Comparison of ENCODE assay signal across 24 cellular contexts in the genomic region with DNA sequence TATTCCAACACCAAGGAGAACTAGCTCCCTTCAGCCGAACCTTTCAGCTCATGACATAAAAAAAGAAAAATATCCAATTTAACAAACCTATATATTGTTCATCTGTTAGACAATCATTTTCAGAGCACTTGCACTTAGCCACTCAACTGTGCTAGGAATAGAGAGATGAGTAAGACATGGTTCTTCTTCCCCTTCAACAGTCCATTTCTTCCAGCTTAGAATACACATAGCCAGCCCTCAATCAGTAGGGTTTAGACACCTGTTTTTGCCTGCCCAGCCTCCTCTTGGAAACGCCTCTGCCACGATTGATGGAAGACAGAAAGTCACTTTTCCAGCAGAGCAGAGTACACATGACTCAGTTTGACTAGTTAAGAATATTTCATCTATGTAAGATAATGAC. TPM values are rescaled to one million over a fixed set of nuclear protein-coding genes. Genes with fewer than 3 reads are reported as not detected.
A peak's percentile ranks its signal among the peaks of the same experiment; 100 is the strongest.
DNase-seq lines count a peak whose midpoint lies in the region; ATAC-seq and TF ChIP-seq lines count a peak whose summit lies in the region.
"Had no signal": no experiment of that assay in that cellular context is flagged by ENCODE, and none has a peak within 500 bp of the region (broad histone marks: within the 10 kb centered on the region; RNA-seq: fewer than 3 reads in every experiment).

No MANE protein-coding gene starts in this region.

- H3K4me2 ChIP-seq in OCI-LY3 (ENCODE audit: low read length), result peak overlapping the region; percentile 68
- H3K4me2 ChIP-seq: neural progenitor cell had no signal

- H3K27me3 ChIP-seq in OCI-LY3 (ENCODE audit: low read depth, low read length), result no peaks in the 10 kb centered on the region
- H3K27me3 ChIP-seq: dorsolateral prefrontal cortex, neural progenitor cell had no signal

- no peaks in the 10 kb centered on the region for H3K27me3 Mint-ChIP-seq in natural killer cell (ENCODE audit: low read depth in 2 of 2)
- no peaks in the 10 kb centered on the region for H3K27me3 Mint-ChIP-seq in natural killer cell treated with Interleukin-12 subunit alpha and Interleukin-12 subunit beta and Interleukin-15 and Interleukin-18, amount 100 ng/mL, for 72 hours

- H3K79me2 ChIP-seq in OCI-LY3 (ENCODE audit: low read length), result peaks cover 100% of the 10 kb centered on the region

- H3K4me3 Mint-ChIP-seq in natural killer cell, result no peak overlapping the region
- no peak overlapping the region for H3K4me3 Mint-ChIP-seq in natural killer cell treated with Interleukin-12 subunit alpha and Interleukin-12 subunit beta and Interleukin-15 and Interleukin-18, amount 100 ng/mL, for 72 hours
- H3K4me3 Mint-ChIP-seq: neural progenitor cell had no signal

- H3K9me3 ChIP-seq in OCI-LY3 (ENCODE audit: insufficient read depth, low read length), result no peaks in the 10 kb centered on the region
- no peaks in the 10 kb centered on the region for H3K9me3 ChIP-seq in mucosa of descending colon
- H3K9me3 ChIP-seq: prostate gland, thoracic aorta had no signal

- peaks cover 74 to 76% of the 10 kb centered on the region in 2 donors for H3K4me1 Mint-ChIP-seq in natural killer cell
- peaks cover 53% of the 10 kb centered on the region in 2 donors for H3K4me1 Mint-ChIP-seq in natural killer cell treated with Interleukin-12 subunit alpha and Interleukin-12 subunit beta and Interleukin-15 and Interleukin-18, amount 100 ng/mL, for 72 hours (ENCODE audit: low read depth in 2 of 2)

- no peak overlapping the region for H3K9ac ChIP-seq in OCI-LY3 (ENCODE audit: low read length)
- H3K9ac ChIP-seq: neural progenitor cell had no signal

- no peaks in the 10 kb centered on the region for H3K9me3 Mint-ChIP-seq in natural killer cell
- H3K9me3 Mint-ChIP-seq in natural killer cell treated with Interleukin-12 subunit alpha and Interleukin-12 subunit beta and Interleukin-15 and Interleukin-18, amount 100 ng/mL, for 72 hours, result no peaks in the 10 kb centered on the region
- H3K9me3 Mint-ChIP-seq: activated T-helper 2 cell treated with anti-CD3 and anti-CD28 coated beads, Interferon-gamma antibody, Interleukin-2, Interleukin-4, amounts not matched to agents 10 μg/mL and 5 μg/mL and 100 μg/mL, durations not matched to agents 14 hours and 24 hours and 36 hours; neural progenitor cell had no signal

- H3K36me3 ChIP-seq in OCI-LY3 (replicated peaks; ENCODE audit: low read depth, low read length), result peaks cover 53% of the 10 kb centered on the region
- no peaks in the 10 kb centered on the region for H3K36me3 ChIP-seq in mucosa of descending colon (ENCODE audit: low read depth)
- H3K36me3 ChIP-seq: prostate gland, thoracic aorta had no signal

- ATAC-seq in natural killer cell (no peak), mucosa of descending colon (no peak), HG02981 (IDR thresholded peaks at IDR 0.05; ENCODE audit: unreplicated experiment) (no peak)
- no peak for ATAC-seq in natural killer cell treated with Interleukin-12 subunit alpha and Interleukin-12 subunit beta and Interleukin-15 and Interleukin-18, amount 100 ng/mL, for 72 hours
- ATAC-seq: left lobe of liver, Right ventricle myocardium inferior had no signal

- intact Hi-C loops in natural killer cell (cut with micrococcal nuclease), result no loop called here
- intact Hi-C loops in mucosa of descending colon (cut with DNase I, micrococcal nuclease), result no loop called here

- H4K20me1 ChIP-seq in OCI-LY3 (ENCODE audit: insufficient read depth, low read length), result peaks cover 85% of the 10 kb centered on the region

- H2AFZ ChIP-seq in OCI-LY3 (ENCODE audit: low read depth, low read length), result no peak overlapping the region
- H2AFZ ChIP-seq: neural progenitor cell had no signal

- H3K4me3 ChIP-seq in OCI-LY3 (ENCODE audit: low read length), result peak overlapping the region; percentile 18; the same call in 1 of the 2 replicates
- no peak overlapping the region for H3K4me3 ChIP-seq in mucosa of descending colon
- H3K4me3 ChIP-seq: dorsolateral prefrontal cortex, neural progenitor cell, prostate gland, thoracic aorta had no signal

- H3K4me1 ChIP-seq in OCI-LY3 (ENCODE audit: low read length) (peaks cover 56% of the 10 kb centered on the region), mucosa of descending colon (ENCODE audit: low read depth) (peaks cover 8% of the 10 kb centered on the region)
- H3K4me1 ChIP-seq: neural progenitor cell, prostate gland had no signal

- H3K27ac Mint-ChIP-seq in natural killer cell, result peak overlapping the region; percentile 70
- peak overlapping the region in 1 of 2 donors; percentile 10 for H3K27ac Mint-ChIP-seq in natural killer cell treated with Interleukin-12 subunit alpha and Interleukin-12 subunit beta and Interleukin-15 and Interleukin-18, amount 100 ng/mL, for 72 hours
- H3K27ac Mint-ChIP-seq: activated T-helper 2 cell treated with anti-CD3 and anti-CD28 coated beads, Interferon-gamma antibody, Interleukin-2, Interleukin-4, amounts not matched to agents 10 μg/mL and 5 μg/mL and 100 μg/mL, durations not matched to agents 14 hours and 24 hours and 36 hours; neural progenitor cell had no signal

- no peaks in the 10 kb centered on the region for H3K36me3 Mint-ChIP-seq in natural killer cell
- no peaks in the 10 kb centered on the region for H3K36me3 Mint-ChIP-seq in natural killer cell treated with Interleukin-12 subunit alpha and Interleukin-12 subunit beta and Interleukin-15 and Interleukin-18, amount 100 ng/mL, for 72 hours

- TF ChIP-seq CTCF in natural killer cell (IDR thresholded peaks at IDR 0.05) (no peak), OCI-LY3 (IDR thresholded peaks at IDR 0.05; ENCODE audit: low read depth, low read length) (no peak), mucosa of descending colon (IDR thresholded peaks at IDR 0.05) (no peak)

- DNase-seq in natural killer cell (no peak), myocyte (ENCODE audit: low read depth) (peak; percentile 74), mucosa of descending colon (no peak)
- no peak for DNase-seq in natural killer cell treated with Interleukin-12 subunit alpha and Interleukin-12 subunit beta and Interleukin-15 and Interleukin-18, amount 100 ng/mL, for 72 hours (ENCODE audit: low spot score)
- DNase-seq in stimulated activated CD8-positive, alpha-beta memory T cell treated with anti-CD3 and anti-CD28 coated beads, Interleukin-4, amount 100 ng/mL, for 48 hours, result no peak
- DNase-seq: activated CD4-positive, CD25-positive, alpha-beta regulatory T cell treated with anti-CD3 and anti-CD28 coated beads, Interleukin-2, amount 50 U/mL, for 72 hours; anterior cingulate cortex; caudate nucleus; dorsolateral prefrontal cortex; foreskin fibroblast; Kasumi-1; NCI-H2029; NCI-H2227 treated with DMSO at 0.1 percent for 48 hours; NCI-H748 treated with DMSO at 0.1 percent for 48 hours; OCI-M1 had no signal

- peak overlapping the region; percentile 80 for H3K27ac ChIP-seq in OCI-LY3 (ENCODE audit: low read length)
- H3K27ac ChIP-seq: dorsolateral prefrontal cortex, epithelial cell of prostate, neural progenitor cell, prostate gland, thoracic aorta had no signal

RNA-seq across cellular contexts. Expression of a gene that starts 21.8 kb away (rescaled TPM):
- 10 to 100 TPM; 56.8 to 75.8 (median 66.8) TPM for total RNA-seq in natural killer cell
- 10 to 100 TPM; 55.0 to 81.8 TPM for total RNA-seq in natural killer cell treated with Interleukin-12 subunit alpha and Interleukin-12 subunit beta and Interleukin-15 and Interleukin-18, amount 100 ng/mL, for 72 hours
- total RNA-seq in myocyte, result 17.5 and 22.5 TPM in 2 replicates
- polyA plus RNA-seq in myocyte (2012), result 26.9 TPM
- 10 to 100 TPM; 51.3 to 68.6 (median 61.4) TPM for total RNA-seq in mucosa of descending colon

RNA-seq across cellular contexts. Expression of a gene that starts 48.9 kb away (rescaled TPM):
- 10 to 100 TPM; 21.2 to 26.1 (median 25.6) TPM for total RNA-seq in natural killer cell
- total RNA-seq in natural killer cell treated with Interleukin-12 subunit alpha and Interleukin-12 subunit beta and Interleukin-15 and Interleukin-18, amount 100 ng/mL, for 72 hours, result 10 to 100 TPM; 42.0 to 49.5 TPM
- 64.1 and 80.0 TPM in 2 replicates for total RNA-seq in myocyte
- polyA plus RNA-seq in myocyte (2012), result 40.0 TPM
- 10 to 100 TPM; 30.9 to 39.5 (median 32.9) TPM for total RNA-seq in mucosa of descending colon

RNA-seq across cellular contexts. Expression of a gene that starts 49.2 kb away (rescaled TPM):
- 1 to 10 TPM; 2.2 to 2.5 (median 2.3) TPM for total RNA-seq in natural killer cell
- 1 to 10 TPM; 5.7 to 5.9 TPM for total RNA-seq in natural killer cell treated with Interleukin-12 subunit alpha and Interleukin-12 subunit beta and Interleukin-15 and Interleukin-18, amount 100 ng/mL, for 72 hours
- 7.9 and 8.3 TPM in 2 replicates for total RNA-seq in myocyte
- polyA plus RNA-seq in myocyte (2012), result 3.7 TPM
- 1 to 10 TPM; 4.0 to 4.4 (median 4.4) TPM for total RNA-seq in mucosa of descending colon
